Comparison of ENCODE assay signal across 12 cellular contexts in the genomic region with DNA sequence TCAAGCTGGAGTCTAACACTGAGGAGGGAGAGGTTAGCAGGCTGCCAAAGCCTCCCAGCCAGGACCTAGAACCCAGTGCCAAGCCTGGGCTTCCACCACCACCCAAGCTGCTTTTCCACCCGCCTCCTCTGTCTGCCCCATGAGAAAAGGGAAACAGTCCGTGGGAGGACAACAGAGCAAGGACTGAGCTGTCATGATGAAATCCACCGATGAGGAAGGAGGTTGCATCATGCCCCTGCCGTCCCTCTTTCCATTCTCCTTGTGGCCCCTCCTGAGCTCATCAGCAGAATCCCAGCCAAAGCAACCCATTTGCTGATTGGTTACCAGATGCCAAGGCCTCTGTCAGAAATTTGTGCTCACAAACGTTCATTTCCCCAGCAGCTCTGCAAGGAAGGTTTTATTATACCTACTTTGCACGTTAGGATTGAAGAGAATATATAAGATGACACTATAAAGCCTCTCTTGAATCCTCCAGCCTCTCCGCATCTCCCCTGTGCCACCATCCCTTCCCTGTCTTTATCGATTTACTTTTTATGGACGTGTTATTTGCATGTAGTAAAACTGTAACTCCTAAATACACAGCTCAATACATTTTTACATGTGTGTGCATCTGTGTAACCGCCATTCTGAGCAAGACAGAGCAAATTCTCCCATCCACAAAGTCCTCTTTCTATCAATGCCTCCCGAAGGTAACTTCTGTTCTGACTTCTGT. TPM values are rescaled to one million over a fixed set of nuclear protein-coding genes. Genes with fewer than 3 reads are reported as not detected.
DNase-seq lines count a peak whose midpoint lies in the region; ATAC-seq and TF ChIP-seq lines count a peak whose summit lies in the region.
"Had no signal": no experiment of that assay in that cellular context is flagged by ENCODE, and none has a peak within 500 bp of the region (broad histone marks: within the 10 kb centered on the region; RNA-seq: fewer than 3 reads in every experiment).

No MANE protein-coding gene starts in this region.

- peak; percentile 86 for DNase-seq in CD14-positive monocyte (ENCODE audit: low spot score)
- DNase-seq in NCI-H526 treated with DMSO at 0.1 percent for 48 hours (lab: John Stamatoyannopoulos, UW): peak; percentile 58
- DNase-seq in colonic mucosa: no peak
- peak in 1 of 9 donors; percentile 30 for DNase-seq in naive thymus-derived CD4-positive, alpha-beta T cell
- no peak for DNase-seq in iPS-NIHi11 (ENCODE audit: low spot score)
- no peak for DNase-seq in SHP77 (lab: John Stamatoyannopoulos, UW)
- DNase-seq: DND-41 had no signal

- CTCF ChIA-PET in naive thymus-derived CD4-positive, alpha-beta T cell (lab: Charles Lee): no interaction called here

- peak overlapping the region; percentile 98 to 99 (median 99) for H3K27ac Mint-ChIP-seq in CD14-positive monocyte
- no peak overlapping the region for H3K27ac Mint-ChIP-seq in naive thymus-derived CD4-positive, alpha-beta T cell
- H3K27ac Mint-ChIP-seq: memory B cell had no signal

- H3K4me1 ChIP-seq in colonic mucosa: no peaks in the 10 kb centered on the region
- no peaks in the 10 kb centered on the region for H3K4me1 ChIP-seq in naive thymus-derived CD4-positive, alpha-beta T cell (ENCODE audit: control insufficient read depth in 2 of 2, insufficient read depth in 2 of 2, low read length in 2 of 2)

- H3K9ac ChIP-seq in colonic mucosa (ENCODE audit: low read depth in 2 of 2, low read length in 2 of 2): peak overlapping the region in 1 of 2 donors; percentile 30

- intact Hi-C loops in CD14-positive monocyte (cut with micrococcal nuclease) (loop anchor here in 1 of 2 donors (5.0 kb wide), 1 partner anchor 437 kb away; no protein-coding TSS in a partner anchor), colonic mucosa (cut with DNase I) (no loop called here)
- intact Hi-C loops in naive thymus-derived CD4-positive, alpha-beta T cell (cut with micrococcal nuclease): no loop called here

- H3K4me3 ChIP-seq in colonic mucosa: no peak overlapping the region
- H3K4me3 ChIP-seq in naive thymus-derived CD4-positive, alpha-beta T cell (ENCODE audit: low read length): no peak overlapping the region

- H3K27me3 Mint-ChIP-seq in CD14-positive monocyte (ENCODE audit: low read depth in 3 of 3): peaks cover 0 to 4% (median 0%) of the 10 kb centered on the region in 3 donors
- H3K27me3 Mint-ChIP-seq in naive thymus-derived CD4-positive, alpha-beta T cell: peaks cover 10 to 20% (median 16%) of the 10 kb centered on the region in 5 donors
- H3K27me3 Mint-ChIP-seq: memory B cell had no signal

- H3K4me1 Mint-ChIP-seq in CD14-positive monocyte: peaks cover 82% of the 10 kb centered on the region
- peaks cover 0 to 46% (median 17%) of the 10 kb centered on the region in 7 donors for H3K4me1 Mint-ChIP-seq in naive thymus-derived CD4-positive, alpha-beta T cell
- H3K4me1 Mint-ChIP-seq: memory B cell had no signal

- H3K4me3 Mint-ChIP-seq in CD14-positive monocyte: peak overlapping the region in 1 of 2 donors; percentile 16
- H3K4me3 Mint-ChIP-seq in naive thymus-derived CD4-positive, alpha-beta T cell: no peak overlapping the region
- H3K4me3 Mint-ChIP-seq: memory B cell had no signal

- H3K27me3 ChIP-seq in colonic mucosa: no peaks in the 10 kb centered on the region
- H3K27me3 ChIP-seq in naive thymus-derived CD4-positive, alpha-beta T cell (ENCODE audit: control insufficient read depth in 2 of 2, insufficient read depth in 2 of 2, low read length in 2 of 2): no peaks in the 10 kb centered on the region

- no peaks in the 10 kb centered on the region for H3K36me3 ChIP-seq in colonic mucosa
- no peaks in the 10 kb centered on the region for H3K36me3 ChIP-seq in naive thymus-derived CD4-positive, alpha-beta T cell (ENCODE audit: control insufficient read depth in 2 of 3, insufficient read depth in 3 of 3, low read length in 3 of 3)

- no peaks in the 10 kb centered on the region for H3K9me3 ChIP-seq in colonic mucosa
- no peaks in the 10 kb centered on the region for H3K9me3 ChIP-seq in naive thymus-derived CD4-positive, alpha-beta T cell (ENCODE audit: control insufficient read depth in 2 of 3, low read length in 3 of 3)

- peaks cover 0 to 16% of the 10 kb centered on the region in 2 donors for H3K36me3 Mint-ChIP-seq in CD14-positive monocyte
- H3K36me3 Mint-ChIP-seq in naive thymus-derived CD4-positive, alpha-beta T cell: no peaks in the 10 kb centered on the region
- H3K36me3 Mint-ChIP-seq: memory B cell had no signal

- POLR2A ChIA-PET in naive thymus-derived CD4-positive, alpha-beta T cell (lab: Charles Lee): no interaction called here

- ATAC-seq in naive thymus-derived CD4-positive, alpha-beta T cell: peak; percentile 54
- ATAC-seq in HG03378 (IDR thresholded peaks at IDR 0.05; ENCODE audit: unreplicated experiment): no peak
- no peak for ATAC-seq in HG03521 (IDR thresholded peaks at IDR 0.05; ENCODE audit: unreplicated experiment)

- TF ChIP-seq CTCF in CD14-positive monocyte (IDR thresholded peaks at IDR 0.05) (no peak), colonic mucosa (IDR thresholded peaks at IDR 0.05) (no peak)

- H3K9me3 Mint-ChIP-seq in CD14-positive monocyte: peaks cover 0 to 3% (median 0%) of the 10 kb centered on the region in 7 donors
- H3K9me3 Mint-ChIP-seq in naive thymus-derived CD4-positive, alpha-beta T cell: peaks cover 0 to 3% (median 0%) of the 10 kb centered on the region in 11 donors
- H3K9me3 Mint-ChIP-seq: memory B cell had no signal

- H3K27ac ChIP-seq in colonic mucosa: peak overlapping the region; percentile 44
- H3K27ac ChIP-seq in naive thymus-derived CD4-positive, alpha-beta T cell (ENCODE audit: low read depth, low read length): no peak overlapping the region

RNA-seq across cellular contexts. Expression of a gene that starts 6.3 kb away (rescaled TPM):
- polyA plus RNA-seq in CD14-positive monocyte: 1,000 to 10,000 TPM; 1,278 to 2,042 TPM
- total RNA-seq in colonic mucosa: 100 to 1,000 TPM; 153 to 278 TPM
- total RNA-seq in naive thymus-derived CD4-positive, alpha-beta T cell: 100 to 1,000 TPM in 1 of 5 experiments, 10 to 100 TPM in 1, under 1 TPM in 3; 0.44 to 300 (median 0.68) TPM
- polyA plus RNA-seq in naive thymus-derived CD4-positive, alpha-beta T cell: under 1 TPM; 0.59 to 0.80 TPM

RNA-seq across cellular contexts. Expression of a gene that starts 28.3 kb away (rescaled TPM):
- polyA plus RNA-seq in CD14-positive monocyte: not detected
- not detected for total RNA-seq in colonic mucosa
- not detected for total RNA-seq in naive thymus-derived CD4-positive, alpha-beta T cell
- not detected for polyA plus RNA-seq in naive thymus-derived CD4-positive, alpha-beta T cell
- total RNA-seq: chondrocyte; T-helper 1 cell treated with Interleukin-12 subunit alpha and Interleukin-12 subunit beta and Interleukin-4 antibody, amounts not matched to agents 30 ng/mL and 1 ng/mL, for 36 hours had no signal

RNA-seq across cellular contexts. Expression of a gene that starts 57.9 kb away (rescaled TPM):
- not detected for polyA plus RNA-seq in CD14-positive monocyte
- not detected for total RNA-seq in colonic mucosa
- not detected for total RNA-seq in naive thymus-derived CD4-positive, alpha-beta T cell
- polyA plus RNA-seq in naive thymus-derived CD4-positive, alpha-beta T cell: not detected
- total RNA-seq: chondrocyte; T-helper 1 cell treated with Interleukin-12 subunit alpha and Interleukin-12 subunit beta and Interleukin-4 antibody, amounts not matched to agents 30 ng/mL and 1 ng/mL, for 36 hours had no signal

Comparison
In these comparisons a context has a peak if more than half of its experiments do, and no peak if none do; other contexts are left out.
1. DNase-seq: peak in CD14-positive monocyte (single experiment) and NCI-H526 treated with DMSO at 0.1 percent for 48 hours (single experiment); none in colonic mucosa (single experiment), iPS-NIHi11 (single experiment) and SHP77 (0 of 2).
2. H3K27ac Mint-ChIP-seq: peak in CD14-positive monocyte (7 of 7); none in naive thymus-derived CD4-positive, alpha-beta T cell (0 of 9).